In genomic region chr5:111755942-111756353, GRCh38 we compare ENCODE assay signal across 8 cellular contexts. TPM values are rescaled to one million over a fixed set of nuclear protein-coding genes. Genes with fewer than 3 reads are reported as not detected.
A peak's percentile ranks its signal among the peaks of the same experiment; 100 is the strongest.
DNase-seq lines count a peak whose midpoint lies in the region; ATAC-seq and TF ChIP-seq lines count a peak whose summit lies in the region.

No MANE protein-coding gene starts in this region.

- ATAC-seq in mucosa of descending colon, result no peak

- peak overlapping the region; percentile 86 for H3K4me2 ChIP-seq in OCI-LY3 (ENCODE audit: low read length)

- peak overlapping the region; percentile 95 for H3K27ac Mint-ChIP-seq in osteocyte (ENCODE audit: unreplicated experiment)

- no peaks in the 10 kb centered on the region for H3K9me3 ChIP-seq in OCI-LY3 (ENCODE audit: insufficient read depth, low read length)
- H3K9me3 ChIP-seq in mucosa of descending colon, result no peaks in the 10 kb centered on the region

- H3K27ac ChIP-seq in OCI-LY3 (ENCODE audit: low read length), result no peak overlapping the region

- peak; percentile 34 for DNase-seq in NCI-H2107 treated with DMSO at 0.1 percent for 48 hours (lab: John Stamatoyannopoulos, UW; ENCODE audit: unreplicated experiment)
- DNase-seq in NCI-H2107 (lab: John Stamatoyannopoulos, UW), result no peak
- no peak for DNase-seq in epithelial cell of proximal tubule (ENCODE audit: low read depth)
- DNase-seq in osteocyte (ENCODE audit: extremely low spot score, unreplicated experiment), result no peak
- DNase-seq in mucosa of descending colon, result no peak
- DNase-seq in NCI-H2029 (lab: John Stamatoyannopoulos, UW), result no peak
- DNase-seq in NCI-H2196 (lab: John Stamatoyannopoulos, UW; ENCODE audit: unreplicated experiment), result no peak

- H3K9ac ChIP-seq in OCI-LY3 (ENCODE audit: low read length), result peak overlapping the region; percentile 97

- H3K79me2 ChIP-seq in OCI-LY3 (ENCODE audit: low read length), result peaks cover 10% of the 10 kb centered on the region

- H3K4me3 ChIP-seq in OCI-LY3 (ENCODE audit: low read length) (peak overlapping the region; percentile 100), epithelial cell of proximal tubule (ENCODE audit: low read depth, low read length) (peak overlapping the region; percentile 74), mucosa of descending colon (no peak overlapping the region)

- H3K4me3 Mint-ChIP-seq in osteocyte (ENCODE audit: unreplicated experiment), result peak overlapping the region; percentile 89

- H3K9me3 Mint-ChIP-seq in osteocyte (ENCODE audit: unreplicated experiment), result peaks cover 4% of the 10 kb centered on the region

- H2AFZ ChIP-seq in OCI-LY3 (ENCODE audit: low read depth, low read length), result no peak overlapping the region

- H3K36me3 Mint-ChIP-seq in osteocyte (ENCODE audit: unreplicated experiment), result peaks cover 36% of the 10 kb centered on the region

- H4K20me1 ChIP-seq in OCI-LY3 (ENCODE audit: insufficient read depth, low read length), result no peaks in the 10 kb centered on the region

- peaks cover 59% of the 10 kb centered on the region for H3K4me1 Mint-ChIP-seq in osteocyte (ENCODE audit: unreplicated experiment)

- TF ChIP-seq CTCF in OCI-LY3 (IDR thresholded peaks at IDR 0.05; ENCODE audit: low read depth, low read length), result no peak
- TF ChIP-seq CTCF in epithelial cell of proximal tubule (conservative IDR thresholded peaks at IDR 0.05; ENCODE audit: low read depth, low read length), result no peak
- TF ChIP-seq CTCF in osteocyte (IDR thresholded peaks at IDR 0.05), result no peak
- TF ChIP-seq CTCF in mucosa of descending colon (IDR thresholded peaks at IDR 0.05), result no peak

- H3K27me3 ChIP-seq in OCI-LY3 (ENCODE audit: low read depth, low read length), result no peaks in the 10 kb centered on the region

- peaks cover 18% of the 10 kb centered on the region for H3K4me1 ChIP-seq in OCI-LY3 (ENCODE audit: low read length)
- peaks cover 5% of the 10 kb centered on the region for H3K4me1 ChIP-seq in mucosa of descending colon (ENCODE audit: low read depth)

- intact Hi-C loops in mucosa of descending colon (cut with DNase I, micrococcal nuclease), result no loop called here

- peaks cover 17% of the 10 kb centered on the region for H3K36me3 ChIP-seq in OCI-LY3 (replicated peaks; ENCODE audit: low read depth, low read length)
- H3K36me3 ChIP-seq in mucosa of descending colon (ENCODE audit: low read depth), result no peaks in the 10 kb centered on the region

- H3K27me3 Mint-ChIP-seq in osteocyte (ENCODE audit: unreplicated experiment), result no peaks in the 10 kb centered on the region

RNA-seq across cellular contexts. Expression of gene NREP, which starts 1.0 kb away (rescaled TPM):
- 31.8 and 58.6 TPM in 2 replicates for total RNA-seq in epithelial cell of proximal tubule
- 874 and 888 TPM in 2 replicates for total RNA-seq in osteocyte
- 10 to 100 TPM; 16.8 to 24.0 (median 18.1) TPM for total RNA-seq in mucosa of descending colon

Comparison
In these comparisons a context has a peak if more than half of its experiments do, and no peak if none do; other contexts are left out.
1. RNA of gene NREP, which starts 1.0 kb away (total RNA-seq): 874 to 888 TPM in osteocyte; 31.8 to 58.6 TPM in epithelial cell of proximal tubule and 16.8 to 24.0 TPM in mucosa of descending colon; every median in the first group is over 10 times any median in the second.